14 cellular contexts compared by ENCODE assay signal in the genomic region with DNA sequence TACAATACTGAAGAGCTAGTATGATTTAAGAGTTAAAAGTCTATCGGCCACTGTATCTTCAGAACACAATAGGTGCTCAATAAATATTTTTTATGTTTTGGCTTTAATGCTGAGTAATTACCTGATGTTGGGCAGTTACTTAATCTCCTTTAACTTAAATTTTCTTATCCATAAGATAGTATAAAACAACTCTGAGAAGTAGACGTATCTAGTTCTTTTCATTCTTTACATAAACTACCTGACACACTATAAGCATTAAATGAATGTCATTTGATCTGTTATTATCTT.
"Had no signal": no experiment of that assay in that cellular context is flagged by ENCODE, and none has a peak within 500 bp of the region (broad histone marks: within the 10 kb centered on the region; RNA-seq: fewer than 3 reads in every experiment).

No MANE protein-coding gene starts in this region.

- H3K27ac ChIP-seq: body of pancreas, testis had no signal

- H3K9me3 Mint-ChIP-seq: activated naive CD4-positive, alpha-beta T cell treated with anti-CD3 and anti-CD28 coated beads, Interleukin-2, amount 50 U/mL, for 24 hours; activated T-helper 2 cell treated with anti-CD3 and anti-CD28 coated beads, Interferon-gamma antibody, Interleukin-2, Interleukin-4, amounts not matched to agents 10 μg/mL and 5 μg/mL and 100 μg/mL, durations not matched to agents 14 hours and 24 hours and 36 hours; dendritic cell treated with granulocyte-macrophage colony-stimulating factor and Interleukin-4, amounts not matched to agents 40 ng/mL and 50 ng/mL, for 4 days; effector memory CD8-positive, alpha-beta T cell; naive thymus-derived CD8-positive, alpha-beta T cell; stimulated activated naive CD8-positive, alpha-beta T cell treated with anti-CD3 and anti-CD28 coated beads, Interleukin-15, amount 100 ng/mL, for 72 hours had no signal

- H3K4me3 ChIP-seq: body of pancreas, mucosa of descending colon, testis had no signal

- H3K27me3 ChIP-seq: body of pancreas, testis had no signal

- H3K4me3 Mint-ChIP-seq: activated naive CD4-positive, alpha-beta T cell treated with anti-CD3 and anti-CD28 coated beads, Interleukin-2, amount 50 U/mL, for 24 hours; dendritic cell treated with granulocyte-macrophage colony-stimulating factor and Interleukin-4, amounts not matched to agents 40 ng/mL and 50 ng/mL, for 4 days; effector memory CD8-positive, alpha-beta T cell; naive thymus-derived CD8-positive, alpha-beta T cell; stimulated activated naive CD8-positive, alpha-beta T cell treated with anti-CD3 and anti-CD28 coated beads, Interleukin-15, amount 100 ng/mL, for 72 hours had no signal

- ATAC-seq: body of pancreas; effector memory CD8-positive, alpha-beta T cell; mucosa of descending colon; naive thymus-derived CD8-positive, alpha-beta T cell; stimulated activated naive CD8-positive, alpha-beta T cell treated with anti-CD3 and anti-CD28 coated beads, Interleukin-15, amount 100 ng/mL, for 72 hours had no signal

- H3K27me3 Mint-ChIP-seq: activated naive CD4-positive, alpha-beta T cell treated with anti-CD3 and anti-CD28 coated beads, Interleukin-2, amount 50 U/mL, for 24 hours; dendritic cell treated with granulocyte-macrophage colony-stimulating factor and Interleukin-4, amounts not matched to agents 40 ng/mL and 50 ng/mL, for 4 days; effector memory CD8-positive, alpha-beta T cell; stimulated activated naive CD8-positive, alpha-beta T cell treated with anti-CD3 and anti-CD28 coated beads, Interleukin-15, amount 100 ng/mL, for 72 hours had no signal

- DNase-seq: activated CD4-positive, alpha-beta T cell treated with anti-CD3 and anti-CD28 coated beads, Interleukin-2, amount 50 U/mL, for 1 hour; activated T-cell treated with anti-CD3 and anti-CD28 coated beads for 4 hours; body of pancreas; effector memory CD8-positive, alpha-beta T cell; hypothalamus; mucosa of descending colon; naive thymus-derived CD8-positive, alpha-beta T cell; stimulated activated CD4-positive, alpha-beta T cell treated with anti-CD3 and anti-CD28 coated beads, Interleukin-4, amount 100 ng/mL, for 1 hour; stimulated activated naive CD8-positive, alpha-beta T cell treated with anti-CD3 and anti-CD28 coated beads, Interleukin-15, amount 100 ng/mL, for 72 hours; T-helper 2 cell; testis had no signal

- H3K36me3 Mint-ChIP-seq: naive thymus-derived CD8-positive, alpha-beta T cell had no signal

- H3K9me3 ChIP-seq: body of pancreas, mucosa of descending colon, testis had no signal

- H3K27ac Mint-ChIP-seq: activated naive CD4-positive, alpha-beta T cell treated with anti-CD3 and anti-CD28 coated beads, Interleukin-2, amount 50 U/mL, for 24 hours; activated T-helper 2 cell treated with anti-CD3 and anti-CD28 coated beads, Interferon-gamma antibody, Interleukin-2, Interleukin-4, amounts not matched to agents 10 μg/mL and 5 μg/mL and 100 μg/mL, durations not matched to agents 14 hours and 24 hours and 36 hours; dendritic cell treated with granulocyte-macrophage colony-stimulating factor and Interleukin-4, amounts not matched to agents 40 ng/mL and 50 ng/mL, for 4 days; stimulated activated naive CD8-positive, alpha-beta T cell treated with anti-CD3 and anti-CD28 coated beads, Interleukin-15, amount 100 ng/mL, for 72 hours had no signal

- H3K4me1 ChIP-seq: body of pancreas, testis had no signal

- H3K4me1 Mint-ChIP-seq: stimulated activated naive CD8-positive, alpha-beta T cell treated with anti-CD3 and anti-CD28 coated beads, Interleukin-15, amount 100 ng/mL, for 72 hours had no signal
